ENCODE assay signal across 21 cellular contexts in genomic region chr16:69315486-69316311, GRCh38. TPM values are rescaled to one million over a fixed set of nuclear protein-coding genes. Genes with fewer than 3 reads are reported as not detected.
DNase-seq lines count a peak whose midpoint lies in the region; ATAC-seq and TF ChIP-seq lines count a peak whose summit lies in the region.
"Had no signal": no experiment of that assay in that cellular context is flagged by ENCODE, and none has a peak within 500 bp of the region (broad histone marks: within the 10 kb centered on the region; RNA-seq: fewer than 3 reads in every experiment).

No MANE protein-coding gene starts in this region.

- intact Hi-C loops in adrenal gland (cut with DNase I) (no loop called here), esophagus muscularis mucosa (cut with DNase I) (no loop called here)

- 53 to 76% (median 67%) methylated on average over 27 to 30 of the region's 30 CpGs for whole genome bisulfite sequencing in adrenal gland, 4 donors
- 94% methylated on average over 26 of the region's 30 CpGs for WGBS in esophagus muscularis mucosa

- no peak for TF ChIP-seq EP300 in esophagus muscularis mucosa (IDR thresholded peaks at IDR 0.05)

- H3K36me3 Mint-ChIP-seq in activated naive CD8-positive, alpha-beta T cell treated with anti-CD3 and anti-CD28 coated beads, Interleukin-2, amount 10 ng/mL, durations not matched to agents 7 days and 5 days: peaks cover 16% of the 10 kb centered on the region
- peaks cover 29% of the 10 kb centered on the region for H3K36me3 Mint-ChIP-seq in activated naive CD8-positive, alpha-beta T cell treated with anti-CD3 and anti-CD28 coated beads, Interleukin-2, amount 50 U/mL, for 24 hours (ENCODE audit: low read depth)
- H3K36me3 Mint-ChIP-seq in nephron progenitor cell (ENCODE audit: low read depth): peaks cover 39% of the 10 kb centered on the region

- H3K9me3 ChIP-seq in adrenal gland (replicated peaks in 1 of 3) (no peaks in the 10 kb centered on the region), esophagus muscularis mucosa (no peaks in the 10 kb centered on the region)
- H3K9me3 ChIP-seq: testis had no signal

- H3K27me3 ChIP-seq in adrenal gland (no peaks in the 10 kb centered on the region), esophagus muscularis mucosa (no peaks in the 10 kb centered on the region)
- H3K27me3 ChIP-seq: brain microvascular endothelial cell, testis had no signal

- TF ChIP-seq CTCF in adrenal gland (IDR thresholded peaks at IDR 0.05): no peak
- no peak for TF ChIP-seq CTCF in nephron progenitor cell (IDR thresholded peaks at IDR 0.05)
- TF ChIP-seq CTCF in esophagus muscularis mucosa (IDR thresholded peaks at IDR 0.05): no peak

- H3K4me1 ChIP-seq in adrenal gland (replicated peaks in 1 of 2) (peaks cover 18 to 26% of the 10 kb centered on the region in 2 donors), esophagus muscularis mucosa (peaks cover 21 to 38% (median 31%) of the 10 kb centered on the region in 4 donors)

- H3K27ac Mint-ChIP-seq in activated naive CD8-positive, alpha-beta T cell treated with anti-CD3 and anti-CD28 coated beads, Interleukin-2, amount 10 ng/mL, durations not matched to agents 7 days and 5 days: no peak overlapping the region
- no peak overlapping the region for H3K27ac Mint-ChIP-seq in activated naive CD8-positive, alpha-beta T cell treated with anti-CD3 and anti-CD28 coated beads, Interleukin-2, amount 50 U/mL, for 24 hours
- H3K27ac Mint-ChIP-seq in nephron progenitor cell: peak overlapping the region; percentile 80
- H3K27ac Mint-ChIP-seq: activated naive CD8-positive, alpha-beta T cell had no signal

- DNase-seq in activated naive CD8-positive, alpha-beta T cell treated with anti-CD3 and anti-CD28 coated beads, Interleukin-2, amount 10 ng/mL, durations not matched to agents 7 days and 5 days: peak; percentile 20
- DNase-seq in activated naive CD8-positive, alpha-beta T cell treated with anti-CD3 and anti-CD28 coated beads, Interleukin-2, amount 50 U/mL, for 24 hours: no peak
- DNase-seq in adrenal gland: peak in 4 of 7 donors; percentile 41 to 78 (median 68)
- no peak for DNase-seq in nephron progenitor cell
- DNase-seq in SHP77 (lab: John Stamatoyannopoulos, UW): no peak
- DNase-seq in DMS 273 (lab: John Stamatoyannopoulos, UW; ENCODE audit: unreplicated experiment): no peak
- DNase-seq in esophagus muscularis mucosa (ENCODE audit: extremely low spot score): no peak
- DNase-seq: activated CD4-positive, CD25-positive, alpha-beta regulatory T cell; brain microvascular endothelial cell; NCI-H1694; NCI-H2227 treated with DMSO at 0.1 percent for 48 hours; NCI-H774; occipital lobe; PC-3; testis had no signal

- POLR2A ChIA-PET in activated naive CD8-positive, alpha-beta T cell treated with anti-CD3 and anti-CD28 coated beads, Interleukin-2, amount 10 ng/mL, durations not matched to agents 7 days and 5 days (lab: Charles Lee): interaction anchor here (1.0 kb wide), 1 partner anchor 13 kb away, joined by 3 read pairs; no protein-coding TSS in a partner anchor

- H3K4me1 Mint-ChIP-seq in activated naive CD8-positive, alpha-beta T cell treated with anti-CD3 and anti-CD28 coated beads, Interleukin-2, amount 10 ng/mL, durations not matched to agents 7 days and 5 days: peaks cover 15% of the 10 kb centered on the region
- peaks cover 21% of the 10 kb centered on the region for H3K4me1 Mint-ChIP-seq in activated naive CD8-positive, alpha-beta T cell treated with anti-CD3 and anti-CD28 coated beads, Interleukin-2, amount 50 U/mL, for 24 hours
- peaks cover 23% of the 10 kb centered on the region for H3K4me1 Mint-ChIP-seq in nephron progenitor cell

- H3K4me3 ChIP-seq in adrenal gland (no peak overlapping the region), esophagus muscularis mucosa (no peak overlapping the region)
- H3K4me3 ChIP-seq: lung, SK-N-MC, testis had no signal

- TF ChIP-seq POLR2A in adrenal gland (IDR thresholded peaks at IDR 0.05) (no peak), esophagus muscularis mucosa (IDR thresholded peaks at IDR 0.05; ENCODE audit: low read depth) (no peak)

- no peaks in the 10 kb centered on the region for H3K9me3 Mint-ChIP-seq in activated naive CD8-positive, alpha-beta T cell treated with anti-CD3 and anti-CD28 coated beads, Interleukin-2, amount 10 ng/mL, durations not matched to agents 7 days and 5 days
- H3K9me3 Mint-ChIP-seq in activated naive CD8-positive, alpha-beta T cell treated with anti-CD3 and anti-CD28 coated beads, Interleukin-2, amount 50 U/mL, for 24 hours: no peaks in the 10 kb centered on the region
- H3K9me3 Mint-ChIP-seq in nephron progenitor cell: no peaks in the 10 kb centered on the region

- peaks cover 0 to 59% of the 10 kb centered on the region in 2 donors for H3K36me3 ChIP-seq in adrenal gland (replicated peaks in 1 of 2)
- peaks cover 57 to 77% (median 72%) of the 10 kb centered on the region in 4 donors for H3K36me3 ChIP-seq in esophagus muscularis mucosa

- ATAC-seq in activated naive CD8-positive, alpha-beta T cell treated with anti-CD3 and anti-CD28 coated beads, Interleukin-2, amount 10 ng/mL, durations not matched to agents 7 days and 5 days (ENCODE audit: low read depth): no peak
- ATAC-seq in activated naive CD8-positive, alpha-beta T cell treated with anti-CD3 and anti-CD28 coated beads, Interleukin-2, amount 50 U/mL, for 24 hours: no peak
- no peak for ATAC-seq in HG02852 (IDR thresholded peaks at IDR 0.05; ENCODE audit: unreplicated experiment)
- ATAC-seq: PC-3 had no signal

- H3K27ac ChIP-seq in adrenal gland: peak overlapping the region in 3 of 5 donors; percentile 48 to 86 (median 81)
- H3K27ac ChIP-seq in esophagus muscularis mucosa (replicated peaks in 1 of 4): no peak overlapping the region
- H3K27ac ChIP-seq: brain microvascular endothelial cell, C4-2B, SK-N-MC, testis had no signal

- H3K27me3 Mint-ChIP-seq in activated naive CD8-positive, alpha-beta T cell treated with anti-CD3 and anti-CD28 coated beads, Interleukin-2, amount 10 ng/mL, durations not matched to agents 7 days and 5 days: no peaks in the 10 kb centered on the region
- no peaks in the 10 kb centered on the region for H3K27me3 Mint-ChIP-seq in activated naive CD8-positive, alpha-beta T cell treated with anti-CD3 and anti-CD28 coated beads, Interleukin-2, amount 50 U/mL, for 24 hours
- no peaks in the 10 kb centered on the region for H3K27me3 Mint-ChIP-seq in nephron progenitor cell (ENCODE audit: low read depth, poor library complexity)
- H3K27me3 Mint-ChIP-seq: activated naive CD8-positive, alpha-beta T cell had no signal

- H3K4me3 Mint-ChIP-seq in activated naive CD8-positive, alpha-beta T cell treated with anti-CD3 and anti-CD28 coated beads, Interleukin-2, amount 10 ng/mL, durations not matched to agents 7 days and 5 days: no peak overlapping the region
- no peak overlapping the region for H3K4me3 Mint-ChIP-seq in activated naive CD8-positive, alpha-beta T cell treated with anti-CD3 and anti-CD28 coated beads, Interleukin-2, amount 50 U/mL, for 24 hours
- no peak overlapping the region for H3K4me3 Mint-ChIP-seq in nephron progenitor cell
- H3K4me3 Mint-ChIP-seq: activated naive CD8-positive, alpha-beta T cell had no signal

RNA-seq across cellular contexts. Expression of gene VPS4A, which starts 4.5 kb away (rescaled TPM):
- 10 to 100 TPM; 38.6 to 41.8 TPM for total RNA-seq in activated naive CD8-positive, alpha-beta T cell treated with anti-CD3 and anti-CD28 coated beads, Interleukin-2, amount 10 ng/mL, durations not matched to agents 7 days and 5 days
- total RNA-seq in adrenal gland (10 to 100 TPM; 28.9 to 39.5 (median 34.6) TPM), esophagus muscularis mucosa (10 to 100 TPM; 41.9 to 46.5 (median 43.6) TPM)
- polyA plus RNA-seq in adrenal gland: 10 to 100 TPM; 31.2 to 55.1 (median 42.5) TPM

RNA-seq across cellular contexts. Expression of gene PDF, which starts 14.7 kb away (rescaled TPM):
- 10 to 100 TPM; 12.6 to 14.5 TPM for total RNA-seq in activated naive CD8-positive, alpha-beta T cell treated with anti-CD3 and anti-CD28 coated beads, Interleukin-2, amount 10 ng/mL, durations not matched to agents 7 days and 5 days
- total RNA-seq in adrenal gland (10 to 100 TPM in 7 of 8 donors, 1 to 10 TPM in 1; 9.7 to 61.9 (median 23.3) TPM), esophagus muscularis mucosa (10 to 100 TPM in 3 of 4 donors, 1 to 10 TPM in 1; 5.4 to 17.5 (median 12.6) TPM)
- 1 to 10 TPM; 1.2 to 4.2 (median 2.0) TPM for polyA plus RNA-seq in adrenal gland

RNA-seq across cellular contexts. Expression of gene COG8, which starts 23.7 kb away (rescaled TPM):
- 10 to 100 TPM; 42.5 to 43.9 TPM for total RNA-seq in activated naive CD8-positive, alpha-beta T cell treated with anti-CD3 and anti-CD28 coated beads, Interleukin-2, amount 10 ng/mL, durations not matched to agents 7 days and 5 days
- total RNA-seq in adrenal gland (10 to 100 TPM; 41.2 to 85.3 (median 55.7) TPM), esophagus muscularis mucosa (10 to 100 TPM; 26.3 to 56.7 (median 46.0) TPM)
- polyA plus RNA-seq in adrenal gland: 10 to 100 TPM; 26.1 to 30.1 (median 28.0) TPM

RNA-seq across cellular contexts. Expression of gene NIP7, which starts 23.9 kb away (rescaled TPM):
- total RNA-seq in activated naive CD8-positive, alpha-beta T cell treated with anti-CD3 and anti-CD28 coated beads, Interleukin-2, amount 10 ng/mL, durations not matched to agents 7 days and 5 days: 10 to 100 TPM; 30.7 to 39.5 TPM
- total RNA-seq in adrenal gland: 10 to 100 TPM; 10.5 to 38.0 (median 21.6) TPM
- polyA plus RNA-seq in adrenal gland: 10 to 100 TPM; 12.4 to 28.3 (median 13.6) TPM
- total RNA-seq in esophagus muscularis mucosa: 10 to 100 TPM in 3 of 4 donors, 1 to 10 TPM in 1; 7.9 to 18.2 (median 11.3) TPM

RNA-seq across cellular contexts. Expression of gene TMED6, which starts 35.9 kb away (rescaled TPM):
- total RNA-seq in activated naive CD8-positive, alpha-beta T cell treated with anti-CD3 and anti-CD28 coated beads, Interleukin-2, amount 10 ng/mL, durations not matched to agents 7 days and 5 days: 1 to 10 TPM; 2.1 to 2.2 TPM
- under 1 TPM in 4 of 8 donors, not detected in 4; 0.28 to 0.56 (median 0.44) TPM for total RNA-seq in adrenal gland
- 1 to 10 TPM in 1 of 3 donors, under 1 TPM in 1, not detected in 1; 0.22 to 2.5 TPM for polyA plus RNA-seq in adrenal gland
- total RNA-seq in esophagus muscularis mucosa: not detected
- total RNA-seq: occipital lobe, PC-3 had no signal
- polyA plus RNA-seq: endothelial cell of umbilical vein had no signal

Comparison
In these comparisons a context has a peak if more than half of its experiments do, and no peak if none do; other contexts are left out.
1. DNase-seq: peak in activated naive CD8-positive, alpha-beta T cell treated with anti-CD3 and anti-CD28 coated beads, Interleukin-2, amount 10 ng/mL, durations not matched to agents 7 days and 5 days (single experiment) and adrenal gland (4 of 7); none in activated naive CD8-positive, alpha-beta T cell treated with anti-CD3 and anti-CD28 coated beads, Interleukin-2, amount 50 U/mL, for 24 hours (single experiment), nephron progenitor cell (single experiment), SHP77 (0 of 2), DMS 273 (single experiment) and esophagus muscularis mucosa (single experiment).
2. H3K27ac ChIP-seq: peak in adrenal gland (3 of 5); none in esophagus muscularis mucosa (0 of 4).